ENCODE assay signal across 28 cellular contexts in genomic region chr12:110746550-110746949, GRCh38.
"Had no signal": no experiment of that assay in that cellular context is flagged by ENCODE, and none has a peak within 500 bp of the region (broad histone marks: within the 10 kb centered on the region; RNA-seq: fewer than 3 reads in every experiment).

No MANE protein-coding gene starts in this region.

- H3K36me3 Mint-ChIP-seq: immature natural killer cell, mesothelial cell of epicardium, neural progenitor cell, type B pancreatic cell had no signal

- H3K9me3 Mint-ChIP-seq: immature natural killer cell; mesothelial cell of epicardium; natural killer cell; nephron progenitor cell; neural progenitor cell; stimulated activated naive B cell treated with anti-CD40 and anti-IgM and Interleukin-4, amounts not matched to agents 10 μg/mL and 1 μg/mL and 100 μg/mL, for 72 hours; stimulated activated naive CD8-positive, alpha-beta T cell treated with anti-CD3 and anti-CD28 coated beads, Interleukin-15, amount 100 ng/mL, for 72 hours; type B pancreatic cell had no signal

- H3K4me3 ChIP-seq: left lung, lower lobe of right lung, neural progenitor cell, ovary, right atrium auricular region, right lobe of liver, smooth muscle cell, tibial nerve, uterus had no signal

- H3K27me3 Mint-ChIP-seq: naive B cell; stimulated activated naive B cell treated with anti-CD40 and anti-IgM and Interleukin-4, amounts not matched to agents 10 μg/mL and 1 μg/mL and 100 μg/mL, for 72 hours; stimulated activated naive CD8-positive, alpha-beta T cell treated with anti-CD3 and anti-CD28 coated beads, Interleukin-15, amount 100 ng/mL, for 72 hours had no signal

- H3K27ac Mint-ChIP-seq: mesothelial cell of epicardium; natural killer cell; neural progenitor cell; progenitor cell of endocrine pancreas; stimulated activated naive B cell treated with anti-CD40 and anti-IgM and Interleukin-4, amounts not matched to agents 10 μg/mL and 1 μg/mL and 100 μg/mL, for 72 hours; stimulated activated naive CD8-positive, alpha-beta T cell treated with anti-CD3 and anti-CD28 coated beads, Interleukin-15, amount 100 ng/mL, for 72 hours; type B pancreatic cell had no signal

- H3K27ac ChIP-seq: left lung, lower lobe of right lung, neural progenitor cell, ovary, right atrium auricular region, right lobe of liver, uterus had no signal

- DNase-seq: hypothalamus; immature natural killer cell; kidney; left colon; left lung; lower lobe of right lung; mammary epithelial cell; mesenchymal stem cell; naive B cell; natural killer cell; nephron progenitor cell; ovary; right lobe of liver; stimulated activated CD4-positive, alpha-beta T cell treated with anti-CD3 and anti-CD28 coated beads, Interleukin-1b, Interleukin-23, amount 100 ng/mL, for 48 hours; stimulated activated CD4-positive, alpha-beta T cell treated with anti-CD3 and anti-CD28 coated beads, Interleukin-2, amount 100 ng/mL, for 48 hours; stimulated activated CD4-positive, alpha-beta T cell treated with anti-CD3 and anti-CD28 coated beads, Interleukin-4, amount 100 ng/mL, for 4 hours; stimulated activated CD8-positive, alpha-beta memory T cell treated with anti-CD3 and anti-CD28 coated beads, Interleukin-4, amount 100 ng/mL, for 48 hours; stimulated activated naive B cell treated with anti-CD40 and anti-IgM and Interleukin-4, amounts not matched to agents 10 μg/mL and 1 μg/mL and 100 μg/mL, for 72 hours; stimulated activated naive CD8-positive, alpha-beta T cell treated with anti-CD3 and anti-CD28 coated beads, Interleukin-15, amount 100 ng/mL, for 72 hours; substantia nigra; uterus had no signal

- H3K4me1 ChIP-seq: uterus had no signal

- H3K9me3 ChIP-seq: left lung, lower lobe of right lung, ovary, right atrium auricular region, right lobe of liver, tibial nerve, uterus had no signal

- H3K4me3 Mint-ChIP-seq: immature natural killer cell; mesothelial cell of epicardium; natural killer cell; nephron progenitor cell; neural progenitor cell; stimulated activated naive B cell treated with anti-CD40 and anti-IgM and Interleukin-4, amounts not matched to agents 10 μg/mL and 1 μg/mL and 100 μg/mL, for 72 hours; stimulated activated naive CD8-positive, alpha-beta T cell treated with anti-CD3 and anti-CD28 coated beads, Interleukin-15, amount 100 ng/mL, for 72 hours; type B pancreatic cell had no signal

- ATAC-seq: left colon; left lung; lower lobe of right lung; natural killer cell; right lobe of liver; stimulated activated naive B cell treated with anti-CD40 and anti-IgM and Interleukin-4, amounts not matched to agents 10 μg/mL and 1 μg/mL and 100 μg/mL, for 72 hours; stimulated activated naive CD8-positive, alpha-beta T cell treated with anti-CD3 and anti-CD28 coated beads, Interleukin-15, amount 100 ng/mL, for 72 hours had no signal

- H3K36me3 ChIP-seq: left lung, lower lobe of right lung, neural progenitor cell, ovary, right atrium auricular region, right lobe of liver, tibial nerve, uterus had no signal
